10 cellular contexts compared by ENCODE assay signal in genomic region chr19:2057484-2058469, GRCh38. TPM values are rescaled to one million over a fixed set of nuclear protein-coding genes. Genes with fewer than 3 reads are reported as not detected.
DNase-seq lines count a peak whose midpoint lies in the region; ATAC-seq, FAIRE-seq and TF ChIP-seq lines count a peak whose summit lies in the region.
"Had no signal": no experiment of that assay in that cellular context is flagged by ENCODE, and none has a peak within 500 bp of the region (broad histone marks: within the 10 kb centered on the region; RNA-seq: fewer than 3 reads in every experiment).

No MANE protein-coding gene starts in this region.

- H4K20me1 ChIP-seq in K562 (replicated peaks; ENCODE audit: control insufficient read depth, insufficient read depth, low read length): no peaks in the 10 kb centered on the region

- H2AFZ ChIP-seq in K562 (ENCODE audit: low read depth, low read length): peak overlapping the region; percentile 23; the same call in 1 of the 2 replicates

- peak overlapping the region; percentile 85 to 98; a peak in 3 of 4 replicates for H3K9ac ChIP-seq in K562 (ENCODE audit: insufficient read depth in 1 of 2, low read depth in 2 of 2, low read length in 2 of 2)

- BruUV-seq in K562 (replicated peaks; lab: Mats Ljungman, UMichigan): no TSS peak

- H3K9me3 ChIP-seq in K562 (replicated peaks; ENCODE audit: control insufficient read depth, insufficient read depth, low read depth, low read length): no peaks in the 10 kb centered on the region

- no peak for DNase-seq in activated naive CD4-positive, alpha-beta T cell treated with anti-CD3 and anti-CD28 coated beads for 36 hours
- DNase-seq in activated naive CD4-positive, alpha-beta T cell (lab: John Stamatoyannopoulos, UW): no peak
- DNase-seq in K562 (ENCODE audit: extremely low read depth in 1 of 4, low spot score in 3 of 4) (no peak), mesothelial cell of epicardium (ENCODE audit: low spot score in 2 of 2, unreplicated experiment in 2 of 2) (no peak), ureter (ENCODE audit: low spot score) (peak; percentile 53), NCI-H187 (lab: John Stamatoyannopoulos, UW) (no peak), NCI-H1930 (lab: John Stamatoyannopoulos, UW) (no peak)
- DNase-seq: hypothalamus, NCI-H1105 treated with DMSO at 0.1 percent for 48 hours had no signal

- no peaks in the 10 kb centered on the region for H3K27me3 ChIP-seq in K562 (ENCODE audit: control insufficient read depth in 2 of 2, insufficient read depth in 2 of 2, low read length in 2 of 2)

- CTCF ChIA-PET in activated naive CD4-positive, alpha-beta T cell treated with anti-CD3 and anti-CD28 coated beads for 36 hours (lab: Charles Lee): no interaction called here
- CTCF ChIA-PET in K562 (lab: Yijun Ruan, JAX; ENCODE audit: low intra/inter-chr PET ratio): no interaction called here

- in situ Hi-C loops in K562 (cut with MboI): no loop called here

- no peak for TF ChIP-seq RAD21 in K562 (CRISPR knock-in tag; conservative IDR thresholded peaks at IDR 0.05 in 1 of 2, IDR thresholded peaks at IDR 0.05 in 1 of 2)

- TF ChIP-seq POLR2A in K562 (conservative IDR thresholded peaks at IDR 0.05): no peak

- H3K27ac ChIP-seq in K562 (ENCODE audit: extremely low read depth, low read depth, low read length): peak overlapping the region; percentile 100

- no peaks in the 10 kb centered on the region for H3K9me3 Mint-ChIP-seq in activated naive CD4-positive, alpha-beta T cell treated with anti-CD3 and anti-CD28 coated beads for 36 hours
- H3K9me3 Mint-ChIP-seq in mesothelial cell of epicardium: no peaks in the 10 kb centered on the region

- H3K27me3 Mint-ChIP-seq in activated naive CD4-positive, alpha-beta T cell treated with anti-CD3 and anti-CD28 coated beads for 36 hours (ENCODE audit: low read depth): no peaks in the 10 kb centered on the region
- H3K27me3 Mint-ChIP-seq in mesothelial cell of epicardium (ENCODE audit: low read depth): no peaks in the 10 kb centered on the region

- peaks cover 57% of the 10 kb centered on the region for H3K4me1 Mint-ChIP-seq in activated naive CD4-positive, alpha-beta T cell treated with anti-CD3 and anti-CD28 coated beads for 36 hours (ENCODE audit: low read depth)
- H3K4me1 Mint-ChIP-seq in mesothelial cell of epicardium: peaks cover 44% of the 10 kb centered on the region

- H3K36me3 Mint-ChIP-seq in activated naive CD4-positive, alpha-beta T cell treated with anti-CD3 and anti-CD28 coated beads for 36 hours (ENCODE audit: low read depth): no peaks in the 10 kb centered on the region
- no peaks in the 10 kb centered on the region for H3K36me3 Mint-ChIP-seq in mesothelial cell of epicardium

- no peak for TF ChIP-seq EP300 in K562 (IDR thresholded peaks at IDR 0.05; ENCODE audit: low read length)

- no peak overlapping the region for H3K4me2 ChIP-seq in K562 (ENCODE audit: insufficient read depth, low read length)

- H3K79me2 ChIP-seq in K562 (ENCODE audit: control insufficient read depth, insufficient read depth, low read length): peaks cover 13% of the 10 kb centered on the region

- H3K4me3 Mint-ChIP-seq in activated naive CD4-positive, alpha-beta T cell treated with anti-CD3 and anti-CD28 coated beads for 36 hours: no peak overlapping the region
- H3K4me3 Mint-ChIP-seq in mesothelial cell of epicardium: no peak overlapping the region

- TF ChIP-seq CTCF in K562 (IDR thresholded peaks at IDR 0.05 in 2 of 3, conservative IDR thresholded peaks at IDR 0.05 in 1 of 3; ENCODE audit: insufficient read depth in 2 of 3, low read depth in 1 of 3, low read length in 3 of 3) (no peak), mesothelial cell of epicardium (IDR thresholded peaks at IDR 0.05; ENCODE audit: unreplicated experiment) (no peak)

- no peak for FAIRE-seq in K562 (lab: Jason Lieb, UNC)

- H3K9me1 ChIP-seq in K562 (ENCODE audit: control insufficient read depth, insufficient read depth, low read length): no peaks in the 10 kb centered on the region

- peaks cover 54 to 85% of the 10 kb centered on the region in 2 experiments for H3K4me1 ChIP-seq in K562 (replicated peaks in 1 of 2; ENCODE audit: control insufficient read depth in 2 of 2, insufficient read depth in 2 of 2, low read length in 2 of 2)

- peak overlapping the region; percentile 82 for H3K27ac Mint-ChIP-seq in activated naive CD4-positive, alpha-beta T cell treated with anti-CD3 and anti-CD28 coated beads for 36 hours
- peak overlapping the region; percentile 78 for H3K27ac Mint-ChIP-seq in mesothelial cell of epicardium

- no peak overlapping the region for H3K4me3 ChIP-seq in K562

- intact Hi-C loops in activated naive CD4-positive, alpha-beta T cell treated with anti-CD3 and anti-CD28 coated beads for 36 hours (cut with micrococcal nuclease): no loop called here
- intact Hi-C loops in K562 (cut with micrococcal nuclease): no loop called here

- WGBS in K562 (ENCODE audit: insufficient coverage, low coverage, missing lambda C conversion rate): 76% methylated on average over 18 of the region's 23 CpGs

- POLR2A ChIA-PET in K562 (lab: Yijun Ruan, JAX): interaction anchor here (0.6 to 6.8 kb wide), 2 partner anchors 10 to 1178 kb away, joined by 5 to 72 read pairs; no protein-coding TSS in a partner anchor

- H3K36me3 ChIP-seq in K562 (ENCODE audit: control insufficient read depth, insufficient read depth, low read length): no peaks in the 10 kb centered on the region

- no peak for ATAC-seq in K562
- ATAC-seq in HG02798 (IDR thresholded peaks at IDR 0.05; ENCODE audit: poor library complexity, unreplicated experiment): no peak

RNA-seq across cellular contexts. Expression of gene MKNK2, which starts 6.7 kb away (rescaled TPM):
- 100 to 1,000 TPM; 155 to 157 TPM for total RNA-seq in activated naive CD4-positive, alpha-beta T cell treated with anti-CD3 and anti-CD28 coated beads for 36 hours
- total RNA-seq in K562 (2011; cell fraction: chromatin; rRNA removed; ENCODE audit: low replicate concordance): 62.3 and 206 TPM in 2 replicates
- 137 and 161 TPM in 2 replicates for total RNA-seq in K562 (2011; cell fraction: nucleolus; rRNA removed)
- total RNA-seq in K562 (2011; cell fraction: nucleoplasm; rRNA removed): 83.2 and 85.9 TPM in 2 replicates
- total RNA-seq in K562 (2014; rRNA removed) (83.9 and 114 TPM in 2 replicates), K562 (2014; rRNA removed; fragmentation: Illumina TruSeq; extraction: Trizol) (19.3 and 22.0 TPM in 2 replicates), K562 (2015; rRNA removed; fragmentation: Illumina TruSeq; extraction: Trizol) (48.6 and 51.9 TPM in 2 replicates), K562 (2021) (179 and 191 TPM in 2 replicates), mesothelial cell of epicardium (92.6 to 97.1 TPM (median 95.9 TPM) in 3 replicates), ureter (151 TPM)
- polyA plus RNA-seq in K562 (2011; rRNA removed) (59.3 and 97.4 TPM in 2 replicates), K562 (2014; fragmentation: Illumina TruSeq; extraction: Trizol) (44.6 and 77.5 TPM in 2 replicates), K562 (2014; fragmentation: Nextera tagmentation; extraction: Ambion mirVana) (1 to 10 TPM; 5.1 to 5.5 TPM), K562 (2014; rRNA removed) (87.2 and 91.7 TPM in 2 replicates)
- polyA plus RNA-seq in K562 (2011; cell fraction: cytosol; rRNA removed): 77.0 and 149 TPM in 2 replicates
- polyA plus RNA-seq in K562 (2011; cell fraction: nucleus; rRNA removed): 131 and 186 TPM in 2 replicates
- polyA plus RNA-seq in K562 (2012): 69.2 and 176 TPM in 2 replicates
- 39.4 and 48.9 TPM in 2 replicates for polyA minus RNA-seq in K562 (2011; rRNA and poly(A)+ RNA removed)
- 99.7 and 155 TPM in 2 replicates for polyA minus RNA-seq in K562 (2011; cell fraction: cytosol; rRNA and poly(A)+ RNA removed)
- polyA minus RNA-seq in K562 (2011; cell fraction: nucleus; rRNA and poly(A)+ RNA removed): 43.6 and 57.8 TPM in 2 replicates

RNA-seq across cellular contexts. Expression of gene MOB3A, which starts 38.3 kb away (rescaled TPM):
- total RNA-seq in activated naive CD4-positive, alpha-beta T cell treated with anti-CD3 and anti-CD28 coated beads for 36 hours: 10 to 100 TPM; 43.7 to 44.1 TPM
- 14.5 and 31.8 TPM in 2 replicates for total RNA-seq in K562 (2011; cell fraction: chromatin; rRNA removed; ENCODE audit: low replicate concordance)
- 13.9 and 14.7 TPM in 2 replicates for total RNA-seq in K562 (2011; cell fraction: nucleolus; rRNA removed)
- total RNA-seq in K562 (2011; cell fraction: nucleoplasm; rRNA removed): 13.0 and 13.8 TPM in 2 replicates
- total RNA-seq in K562 (2014; rRNA removed): 6.0 TPM in 2 replicates
- 2.6 and 2.7 TPM in 2 replicates for total RNA-seq in K562 (2014; rRNA removed; fragmentation: Illumina TruSeq; extraction: Trizol)
- total RNA-seq in K562 (2015; rRNA removed; fragmentation: Illumina TruSeq; extraction: Trizol): 5.4 and 5.8 TPM in 2 replicates
- 20.5 and 24.1 TPM in 2 replicates for total RNA-seq in K562 (2021)
- polyA plus RNA-seq in K562 (2011; rRNA removed): 10.9 and 24.8 TPM in 2 replicates
- polyA plus RNA-seq in K562 (2011; cell fraction: cytosol; rRNA removed): 30.7 and 31.8 TPM in 2 replicates
- 10.5 and 12.5 TPM in 2 replicates for polyA plus RNA-seq in K562 (2011; cell fraction: nucleus; rRNA removed)
- polyA plus RNA-seq in K562 (2012): 10.9 and 12.9 TPM in 2 replicates
- polyA plus RNA-seq in K562 (2014; fragmentation: Illumina TruSeq; extraction: Trizol): 11.9 and 12.0 TPM in 2 replicates
- polyA plus RNA-seq in K562 (2014; fragmentation: Nextera tagmentation; extraction: Ambion mirVana): 1 to 10 TPM; 1.1 to 2.2 TPM
- 8.2 and 10.3 TPM in 2 replicates for polyA plus RNA-seq in K562 (2014; rRNA removed)
- polyA minus RNA-seq in K562 (2011; rRNA and poly(A)+ RNA removed): 10.3 and 10.6 TPM in 2 replicates
- polyA minus RNA-seq in K562 (2011; cell fraction: cytosol; rRNA and poly(A)+ RNA removed): 26.8 and 37.9 TPM in 2 replicates
- 3.9 and 8.2 TPM in 2 replicates for polyA minus RNA-seq in K562 (2011; cell fraction: nucleus; rRNA and poly(A)+ RNA removed)
- total RNA-seq in mesothelial cell of epicardium: 33.0 to 34.7 TPM (median 34.1 TPM) in 3 replicates
- 51.0 TPM for total RNA-seq in ureter

RNA-seq across cellular contexts. Expression of gene IZUMO4, which starts 38.9 kb away (rescaled TPM):
- total RNA-seq in activated naive CD4-positive, alpha-beta T cell treated with anti-CD3 and anti-CD28 coated beads for 36 hours: 10 to 100 TPM; 13.1 to 14.2 TPM
- total RNA-seq in K562 (2011; cell fraction: chromatin; rRNA removed; ENCODE audit: low replicate concordance): 6.2 and 19.6 TPM in 2 replicates
- total RNA-seq in K562 (2011; cell fraction: nucleolus; rRNA removed): 14.0 and 17.2 TPM in 2 replicates
- total RNA-seq in K562 (2011; cell fraction: nucleoplasm; rRNA removed): 8.0 and 12.0 TPM in 2 replicates
- total RNA-seq in K562 (2014; rRNA removed) (0.94 and 1.2 TPM in 2 replicates), K562 (2014; rRNA removed; fragmentation: Illumina TruSeq; extraction: Trizol) (0.25 and 0.48 TPM in 2 replicates), K562 (2015; rRNA removed; fragmentation: Illumina TruSeq; extraction: Trizol) (0.53 and 0.72 TPM in 2 replicates), K562 (2021) (1.6 TPM in 2 replicates), mesothelial cell of epicardium (11.0 to 14.4 TPM (median 13.8 TPM) in 3 replicates), ureter (5.9 TPM)
- polyA plus RNA-seq in K562 (2011; rRNA removed) (2.6 and 9.3 TPM in 2 replicates), K562 (2014; fragmentation: Illumina TruSeq; extraction: Trizol) (0.78 and 1.4 TPM in 2 replicates), K562 (2014; fragmentation: Nextera tagmentation; extraction: Ambion mirVana) (under 1 TPM; 0.07 to 0.13 TPM), K562 (2014; rRNA removed) (1.6 and 3.9 TPM in 2 replicates)
- polyA plus RNA-seq in K562 (2011; cell fraction: cytosol; rRNA removed): 3.7 and 5.5 TPM in 2 replicates
- 59.2 and 77.4 TPM in 2 replicates for polyA plus RNA-seq in K562 (2011; cell fraction: nucleus; rRNA removed)
- polyA plus RNA-seq in K562 (2012): 2.1 and 5.9 TPM in 2 replicates
- polyA minus RNA-seq in K562 (2011; rRNA and poly(A)+ RNA removed): 0.60 and 0.74 TPM in 2 replicates
- polyA minus RNA-seq in K562 (2011; cell fraction: cytosol; rRNA and poly(A)+ RNA removed): not detected in 2 replicates
- polyA minus RNA-seq in K562 (2011; cell fraction: nucleus; rRNA and poly(A)+ RNA removed): 5.4 and 8.3 TPM in 2 replicates

RNA-seq across cellular contexts. Expression of gene BTBD2, which starts 42.3 kb away (rescaled TPM):
- total RNA-seq in activated naive CD4-positive, alpha-beta T cell treated with anti-CD3 and anti-CD28 coated beads for 36 hours: 10 to 100 TPM; 37.0 to 49.0 TPM
- 7.3 and 29.0 TPM in 2 replicates for total RNA-seq in K562 (2011; cell fraction: chromatin; rRNA removed; ENCODE audit: low replicate concordance)
- 16.4 and 17.0 TPM in 2 replicates for total RNA-seq in K562 (2011; cell fraction: nucleolus; rRNA removed)
- total RNA-seq in K562 (2011; cell fraction: nucleoplasm; rRNA removed): 14.3 and 16.7 TPM in 2 replicates
- 5.6 and 8.1 TPM in 2 replicates for total RNA-seq in K562 (2014; rRNA removed)
- total RNA-seq in K562 (2014; rRNA removed; fragmentation: Illumina TruSeq; extraction: Trizol): 1.5 and 2.0 TPM in 2 replicates
- 6.4 and 6.9 TPM in 2 replicates for total RNA-seq in K562 (2015; rRNA removed; fragmentation: Illumina TruSeq; extraction: Trizol)
- 13.3 and 15.6 TPM in 2 replicates for total RNA-seq in K562 (2021)
- polyA plus RNA-seq in K562 (2011; rRNA removed): 10.2 and 30.9 TPM in 2 replicates
- polyA plus RNA-seq in K562 (2011; cell fraction: cytosol; rRNA removed): 21.5 and 25.6 TPM in 2 replicates
- polyA plus RNA-seq in K562 (2011; cell fraction: nucleus; rRNA removed): 21.2 and 25.9 TPM in 2 replicates
- 18.5 and 62.5 TPM in 2 replicates for polyA plus RNA-seq in K562 (2012)
- polyA plus RNA-seq in K562 (2014; fragmentation: Illumina TruSeq; extraction: Trizol): 7.4 and 11.0 TPM in 2 replicates
- under 1 TPM; 0.10 to 0.28 TPM for polyA plus RNA-seq in K562 (2014; fragmentation: Nextera tagmentation; extraction: Ambion mirVana)
- polyA plus RNA-seq in K562 (2014; rRNA removed): 9.6 TPM in 2 replicates
- 4.1 and 4.9 TPM in 2 replicates for polyA minus RNA-seq in K562 (2011; rRNA and poly(A)+ RNA removed)
- 15.5 and 42.0 TPM in 2 replicates for polyA minus RNA-seq in K562 (2011; cell fraction: cytosol; rRNA and poly(A)+ RNA removed)
- 5.9 and 11.9 TPM in 2 replicates for polyA minus RNA-seq in K562 (2011; cell fraction: nucleus; rRNA and poly(A)+ RNA removed)
- total RNA-seq in mesothelial cell of epicardium: 112 to 118 TPM (median 114 TPM) in 3 replicates
- 102 TPM for total RNA-seq in ureter
